In genomic region chr13:93875527-93875926, GRCh38 we compare ENCODE assay signal across 18 cellular contexts.
DNase-seq lines count a peak whose midpoint lies in the region; ATAC-seq, FAIRE-seq and TF ChIP-seq lines count a peak whose summit lies in the region.
"Had no signal": no experiment of that assay in that cellular context is flagged by ENCODE, and none has a peak within 500 bp of the region (broad histone marks: within the 10 kb centered on the region; RNA-seq: fewer than 3 reads in every experiment).

No MANE protein-coding gene starts in this region.

- H3K4me1 ChIP-seq in astrocyte (ENCODE audit: insufficient read depth, low read length) (no peaks in the 10 kb centered on the region), PC-9 (replicated peaks; ENCODE audit: insufficient read depth) (no peaks in the 10 kb centered on the region)

- FAIRE-seq in astrocyte (lab: Jason Lieb, UNC), result no peak
- FAIRE-seq: colon had no signal

- ATAC-seq in HG03354 (IDR thresholded peaks at IDR 0.05; ENCODE audit: poor library complexity, severe bottlenecking, unreplicated experiment), result no peak
- ATAC-seq: activated T-helper 17 cell treated with anti-CD3 and anti-CD28 coated beads, Interleukin-2, amount 50 U/mL, for 72 hours; GM23338 had no signal

- H3K27ac ChIP-seq in astrocyte (ENCODE audit: low read depth, low read length) (no peak overlapping the region), PC-9 (no peak overlapping the region)
- H3K27ac ChIP-seq: HL-60 had no signal

- H3K36me3 ChIP-seq in astrocyte (ENCODE audit: insufficient read depth, low read length), result no peaks in the 10 kb centered on the region
- no peaks in the 10 kb centered on the region for H3K36me3 ChIP-seq in PC-9 (ENCODE audit: low read depth)

- no peak overlapping the region for H3K27ac Mint-ChIP-seq in astrocyte (ENCODE audit: unreplicated experiment)
- H3K27ac Mint-ChIP-seq: activated T-helper 17 cell treated with anti-CD3 and anti-CD28 coated beads, Interleukin-2, amount 50 U/mL, for 72 hours; GM23338; T-helper 2 cell treated with Interferon-gamma antibody and Interleukin-4, amounts not matched to agents 5 μg/mL and 100 μg/mL, for 36 hours had no signal

- BruUV-seq in PC-9 (replicated peaks; lab: Mats Ljungman, UMichigan), result no TSS peak

- H3K9me3 Mint-ChIP-seq in astrocyte (ENCODE audit: unreplicated experiment), result peaks cover 3% of the 10 kb centered on the region

- H2AFZ ChIP-seq in astrocyte (ENCODE audit: low read depth, low read length) (no peak overlapping the region), PC-9 (no peak overlapping the region)
- H2AFZ ChIP-seq: GM23338 had no signal

- intact Hi-C loops in PC-9 (cut with micrococcal nuclease; ENCODE audit: unreplicated experiment), result no loop called here

- H3K36me3 Mint-ChIP-seq in astrocyte (ENCODE audit: low read depth, unreplicated experiment), result peaks cover 4% of the 10 kb centered on the region

- peak overlapping the region; percentile 28 for H3K4me2 ChIP-seq in astrocyte (ENCODE audit: low read length)
- H3K4me2 ChIP-seq in PC-9, result no peak overlapping the region
- H3K4me2 ChIP-seq: GM23338 had no signal

- H3K4me1 Mint-ChIP-seq in astrocyte (ENCODE audit: low read depth, unreplicated experiment), result no peaks in the 10 kb centered on the region
- H3K4me1 Mint-ChIP-seq: activated T-helper 17 cell treated with anti-CD3 and anti-CD28 coated beads, Interleukin-2, amount 50 U/mL, for 72 hours; GM23338 had no signal

- peak; percentile 29 for DNase-seq in COLO668 (lab: John Stamatoyannopoulos, UW; ENCODE audit: unreplicated experiment)
- peak; percentile 8 for DNase-seq in HT1080 (ENCODE audit: low read depth)
- peak; percentile 56 for DNase-seq in astrocyte (ENCODE audit: low read depth)
- peak; percentile 9 for DNase-seq in fibroblast of the conjunctiva (ENCODE audit: low read depth)
- DNase-seq in SK-N-DZ (ENCODE audit: low spot score), result no peak
- no peak for DNase-seq in PC-9
- no peak for DNase-seq in NCI-H2029 (lab: John Stamatoyannopoulos, UW)
- DNase-seq: glutamatergic neuron, NCI-H1092 treated with DMSO at 0.1 percent for 48 hours, NCI-H446 treated with DMSO at 0.1 percent for 48 hours, SIG-M5 had no signal

- no peak overlapping the region for H3K4me3 Mint-ChIP-seq in astrocyte (ENCODE audit: unreplicated experiment)
- H3K4me3 Mint-ChIP-seq: activated T-helper 17 cell treated with anti-CD3 and anti-CD28 coated beads, Interleukin-2, amount 50 U/mL, for 72 hours; GM23338; T-helper 2 cell treated with Interferon-gamma antibody and Interleukin-4, amounts not matched to agents 5 μg/mL and 100 μg/mL, for 36 hours had no signal

- H3K9me3 ChIP-seq in astrocyte (ENCODE audit: insufficient read depth, low read depth, low read length) (no peaks in the 10 kb centered on the region), PC-9 (ENCODE audit: insufficient read depth, low read depth) (no peaks in the 10 kb centered on the region)

- H3K9me2 ChIP-seq in PC-9 (ENCODE audit: insufficient read depth), result no peaks in the 10 kb centered on the region

- no peaks in the 10 kb centered on the region for H3K27me3 Mint-ChIP-seq in astrocyte (ENCODE audit: low read depth, unreplicated experiment)

- H4K20me1 ChIP-seq in astrocyte (ENCODE audit: insufficient read depth, low read length), result peaks cover 5% of the 10 kb centered on the region
- no peaks in the 10 kb centered on the region for H4K20me1 ChIP-seq in PC-9 (ENCODE audit: insufficient read depth)

- no peaks in the 10 kb centered on the region for H3K79me2 ChIP-seq in astrocyte (ENCODE audit: insufficient read depth, low read length)
- H3K79me2 ChIP-seq in PC-9 (ENCODE audit: low read depth), result no peaks in the 10 kb centered on the region

- POLR2A ChIA-PET in PC-9 (lab: Charles Lee; ENCODE audit: unreplicated experiment), result no interaction called here

- CTCF ChIA-PET in PC-9 (lab: Charles Lee), result no interaction called here

- H3K4me3 ChIP-seq in astrocyte (ENCODE audit: insufficient read depth, low read depth, low read length), result no peak overlapping the region
- H3K4me3 ChIP-seq in PC-9, result no peak overlapping the region
- H3K4me3 ChIP-seq: GM23338, lung had no signal

- no peak overlapping the region for H3K9ac ChIP-seq in astrocyte (ENCODE audit: low read length)

- no peaks in the 10 kb centered on the region for H3K27me3 ChIP-seq in astrocyte (ENCODE audit: insufficient read depth, low read length)
- H3K27me3 ChIP-seq in PC-9 (ENCODE audit: insufficient read depth, low read depth), result no peaks in the 10 kb centered on the region

- TF ChIP-seq CTCF in astrocyte (IDR thresholded peaks at IDR 0.05; ENCODE audit: insufficient read depth, low read depth, low read length), result no peak
- no peak for TF ChIP-seq CTCF in PC-9 (conservative IDR thresholded peaks at IDR 0.05)

- H3F3A ChIP-seq in PC-9 (ENCODE audit: insufficient read depth, low read depth), result no peaks in the 10 kb centered on the region

Comparison
In these comparisons a context has a peak if more than half of its experiments do, and no peak if none do; other contexts are left out.
1. DNase-seq: peak in COLO668 (single experiment), HT1080 (single experiment), astrocyte (single experiment) and fibroblast of the conjunctiva (single experiment); none in SK-N-DZ (single experiment), PC-9 (0 of 2) and NCI-H2029 (single experiment).